In genomic region chr20:34706912-34707784, GRCh38 we compare ENCODE assay signal across 1 cellular context.
TF ChIP-seq lines count a peak whose summit lies in the region.

No MANE protein-coding gene starts in this region.

TF ChIP-seq in HepG2, 621 proteins besides CTCF, POLR2A, EP300 and RAD21 (continued from another document and continues in another):
- TF ChIP-seq ZNF337 (CRISPR knock-in tag; IDR thresholded peaks at IDR 0.05; ENCODE audit: borderline replicate concordance, low read depth) (peak; percentile 53; the same call in 1 of the 2 replicates), ZNF670 (CRISPR knock-in tag; IDR thresholded peaks at IDR 0.05; ENCODE audit: borderline replicate concordance) (0 out of 2 replicates have a peak, but pooled peaks have one; percentile 8), XBP1 (CRISPR knock-in tag; IDR thresholded peaks at IDR 0.05) (no peak), BRCA1 (CRISPR knock-in tag; IDR thresholded peaks at IDR 0.05) (peak; percentile 76; the same call in 1 of the 2 replicates), NFKBIZ (CRISPR knock-in tag; IDR thresholded peaks at IDR 0.05) (0 out of 2 replicates have a peak, but pooled peaks have one; percentile 50), HNF4G (IDR thresholded peaks at IDR 0.05; ENCODE audit: borderline replicate concordance, low read depth, low read length) (peak; percentile 93), HNF4G (CRISPR knock-in tag; IDR thresholded peaks at IDR 0.05; ENCODE audit: borderline replicate concordance, low read depth) (peak; percentile 91), CENPT (CRISPR knock-in tag; IDR thresholded peaks at IDR 0.05; ENCODE audit: low read depth) (no peak), ZBTB1 (CRISPR knock-in tag; IDR thresholded peaks at IDR 0.05; ENCODE audit: borderline replicate concordance) (no peak), TBX3 (IDR thresholded peaks at IDR 0.05; ENCODE audit: borderline replicate concordance) (no peak; the same call in 1 of the 2 replicates), MTERF4 (CRISPR knock-in tag; IDR thresholded peaks at IDR 0.05) (peak; percentile 96), ZNF552 (CRISPR knock-in tag; IDR thresholded peaks at IDR 0.05; ENCODE audit: borderline replicate concordance) (no peak), MATR3 (CRISPR knock-in tag; IDR thresholded peaks at IDR 0.05) (no peak), ZNF746 (CRISPR knock-in tag; IDR thresholded peaks at IDR 0.05) (peak; percentile 36; the same call in 1 of the 2 replicates), USF2 (IDR thresholded peaks at IDR 0.05; ENCODE audit: low read depth, low read length) (no peak), USF2 (CRISPR knock-in tag; IDR thresholded peaks at IDR 0.05; ENCODE audit: borderline replicate concordance) (0 out of 2 replicates have a peak, but pooled peaks have one; percentile 27), AKNA (CRISPR knock-in tag; IDR thresholded peaks at IDR 0.05; ENCODE audit: borderline replicate concordance) (no peak), PRPF4 (IDR thresholded peaks at IDR 0.05; ENCODE audit: low read depth, low read length, poor library complexity, severe bottlenecking) (no peak), SP5 (CRISPR knock-in tag; IDR thresholded peaks at IDR 0.05; ENCODE audit: borderline replicate concordance, low read depth) (0 out of 2 replicates have a peak, but pooled peaks have one; percentile 28), ZNF747 (CRISPR knock-in tag; IDR thresholded peaks at IDR 0.05; ENCODE audit: borderline replicate concordance) (peak; percentile 26; the same call in 1 of the 2 replicates), SALL2 (CRISPR knock-in tag; IDR thresholded peaks at IDR 0.05) (0 out of 2 replicates have a peak, but pooled peaks have one; percentile 49), TEAD3 (CRISPR knock-in tag; optimal IDR thresholded peaks at IDR 0.05; ENCODE audit: borderline replicate concordance) (peak; percentile 49), ZNF652 (CRISPR knock-in tag; IDR thresholded peaks at IDR 0.05; ENCODE audit: borderline replicate concordance, low read depth) (no peak; the same call in 1 of the 2 replicates), MEIS2 (CRISPR knock-in tag; IDR thresholded peaks at IDR 0.05) (0 out of 2 replicates have a peak, but pooled peaks have one; percentile 63), TARDBP (CRISPR knock-in tag; IDR thresholded peaks at IDR 0.05) (peak; percentile 79; the same call in 1 of the 2 replicates), CCDC6 (CRISPR knock-in tag; IDR thresholded peaks at IDR 0.05) (peak; percentile 49; the same call in 1 of the 2 replicates), NR0B2 (CRISPR knock-in tag; IDR thresholded peaks at IDR 0.05) (no peak), NPAS2 (CRISPR knock-in tag; IDR thresholded peaks at IDR 0.05; ENCODE audit: borderline replicate concordance) (no peak), ARID3A (IDR thresholded peaks at IDR 0.05; ENCODE audit: low read depth, low read length) (peak; percentile 83)
- TF ChIP-seq, protein P1, sequence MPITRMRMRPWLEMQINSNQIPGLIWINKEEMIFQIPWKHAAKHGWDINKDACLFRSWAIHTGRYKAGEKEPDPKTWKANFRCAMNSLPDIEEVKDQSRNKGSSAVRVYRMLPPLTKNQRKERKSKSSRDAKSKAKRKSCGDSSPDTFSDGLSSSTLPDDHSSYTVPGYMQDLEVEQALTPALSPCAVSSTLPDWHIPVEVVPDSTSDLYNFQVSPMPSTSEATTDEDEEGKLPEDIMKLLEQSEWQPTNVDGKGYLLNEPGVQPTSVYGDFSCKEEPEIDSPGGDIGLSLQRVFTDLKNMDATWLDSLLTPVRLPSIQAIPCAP (CRISPR knock-in tag; IDR thresholded peaks at IDR 0.05; ENCODE audit: low read depth), result no peak
- TF ChIP-seq, protein P2, sequence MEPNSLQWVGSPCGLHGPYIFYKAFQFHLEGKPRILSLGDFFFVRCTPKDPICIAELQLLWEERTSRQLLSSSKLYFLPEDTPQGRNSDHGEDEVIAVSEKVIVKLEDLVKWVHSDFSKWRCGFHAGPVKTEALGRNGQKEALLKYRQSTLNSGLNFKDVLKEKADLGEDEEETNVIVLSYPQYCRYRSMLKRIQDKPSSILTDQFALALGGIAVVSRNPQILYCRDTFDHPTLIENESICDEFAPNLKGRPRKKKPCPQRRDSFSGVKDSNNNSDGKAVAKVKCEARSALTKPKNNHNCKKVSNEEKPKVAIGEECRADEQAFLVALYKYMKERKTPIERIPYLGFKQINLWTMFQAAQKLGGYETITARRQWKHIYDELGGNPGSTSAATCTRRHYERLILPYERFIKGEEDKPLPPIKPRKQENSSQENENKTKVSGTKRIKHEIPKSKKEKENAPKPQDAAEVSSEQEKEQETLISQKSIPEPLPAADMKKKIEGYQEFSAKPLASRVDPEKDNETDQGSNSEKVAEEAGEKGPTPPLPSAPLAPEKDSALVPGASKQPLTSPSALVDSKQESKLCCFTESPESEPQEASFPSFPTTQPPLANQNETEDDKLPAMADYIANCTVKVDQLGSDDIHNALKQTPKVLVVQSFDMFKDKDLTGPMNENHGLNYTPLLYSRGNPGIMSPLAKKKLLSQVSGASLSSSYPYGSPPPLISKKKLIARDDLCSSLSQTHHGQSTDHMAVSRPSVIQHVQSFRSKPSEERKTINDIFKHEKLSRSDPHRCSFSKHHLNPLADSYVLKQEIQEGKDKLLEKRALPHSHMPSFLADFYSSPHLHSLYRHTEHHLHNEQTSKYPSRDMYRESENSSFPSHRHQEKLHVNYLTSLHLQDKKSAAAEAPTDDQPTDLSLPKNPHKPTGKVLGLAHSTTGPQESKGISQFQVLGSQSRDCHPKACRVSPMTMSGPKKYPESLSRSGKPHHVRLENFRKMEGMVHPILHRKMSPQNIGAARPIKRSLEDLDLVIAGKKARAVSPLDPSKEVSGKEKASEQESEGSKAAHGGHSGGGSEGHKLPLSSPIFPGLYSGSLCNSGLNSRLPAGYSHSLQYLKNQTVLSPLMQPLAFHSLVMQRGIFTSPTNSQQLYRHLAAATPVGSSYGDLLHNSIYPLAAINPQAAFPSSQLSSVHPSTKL (CRISPR knock-in tag; IDR thresholded peaks at IDR 0.05), result peak; percentile 98
- TF ChIP-seq, protein P3, sequence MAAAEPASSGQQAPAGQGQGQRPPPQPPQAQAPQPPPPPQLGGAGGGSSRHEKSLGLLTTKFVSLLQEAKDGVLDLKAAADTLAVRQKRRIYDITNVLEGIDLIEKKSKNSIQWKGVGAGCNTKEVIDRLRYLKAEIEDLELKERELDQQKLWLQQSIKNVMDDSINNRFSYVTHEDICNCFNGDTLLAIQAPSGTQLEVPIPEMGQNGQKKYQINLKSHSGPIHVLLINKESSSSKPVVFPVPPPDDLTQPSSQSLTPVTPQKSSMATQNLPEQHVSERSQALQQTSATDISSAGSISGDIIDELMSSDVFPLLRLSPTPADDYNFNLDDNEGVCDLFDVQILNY (CRISPR knock-in tag; conservative IDR thresholded peaks at IDR 0.05), result no peak
- TF ChIP-seq, protein P4, sequence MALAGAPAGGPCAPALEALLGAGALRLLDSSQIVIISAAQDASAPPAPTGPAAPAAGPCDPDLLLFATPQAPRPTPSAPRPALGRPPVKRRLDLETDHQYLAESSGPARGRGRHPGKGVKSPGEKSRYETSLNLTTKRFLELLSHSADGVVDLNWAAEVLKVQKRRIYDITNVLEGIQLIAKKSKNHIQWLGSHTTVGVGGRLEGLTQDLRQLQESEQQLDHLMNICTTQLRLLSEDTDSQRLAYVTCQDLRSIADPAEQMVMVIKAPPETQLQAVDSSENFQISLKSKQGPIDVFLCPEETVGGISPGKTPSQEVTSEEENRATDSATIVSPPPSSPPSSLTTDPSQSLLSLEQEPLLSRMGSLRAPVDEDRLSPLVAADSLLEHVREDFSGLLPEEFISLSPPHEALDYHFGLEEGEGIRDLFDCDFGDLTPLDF (CRISPR knock-in tag; IDR thresholded peaks at IDR 0.05), result 0 out of 2 replicates have a peak, but pooled peaks have one; percentile 43
- TF ChIP-seq, protein P5, sequence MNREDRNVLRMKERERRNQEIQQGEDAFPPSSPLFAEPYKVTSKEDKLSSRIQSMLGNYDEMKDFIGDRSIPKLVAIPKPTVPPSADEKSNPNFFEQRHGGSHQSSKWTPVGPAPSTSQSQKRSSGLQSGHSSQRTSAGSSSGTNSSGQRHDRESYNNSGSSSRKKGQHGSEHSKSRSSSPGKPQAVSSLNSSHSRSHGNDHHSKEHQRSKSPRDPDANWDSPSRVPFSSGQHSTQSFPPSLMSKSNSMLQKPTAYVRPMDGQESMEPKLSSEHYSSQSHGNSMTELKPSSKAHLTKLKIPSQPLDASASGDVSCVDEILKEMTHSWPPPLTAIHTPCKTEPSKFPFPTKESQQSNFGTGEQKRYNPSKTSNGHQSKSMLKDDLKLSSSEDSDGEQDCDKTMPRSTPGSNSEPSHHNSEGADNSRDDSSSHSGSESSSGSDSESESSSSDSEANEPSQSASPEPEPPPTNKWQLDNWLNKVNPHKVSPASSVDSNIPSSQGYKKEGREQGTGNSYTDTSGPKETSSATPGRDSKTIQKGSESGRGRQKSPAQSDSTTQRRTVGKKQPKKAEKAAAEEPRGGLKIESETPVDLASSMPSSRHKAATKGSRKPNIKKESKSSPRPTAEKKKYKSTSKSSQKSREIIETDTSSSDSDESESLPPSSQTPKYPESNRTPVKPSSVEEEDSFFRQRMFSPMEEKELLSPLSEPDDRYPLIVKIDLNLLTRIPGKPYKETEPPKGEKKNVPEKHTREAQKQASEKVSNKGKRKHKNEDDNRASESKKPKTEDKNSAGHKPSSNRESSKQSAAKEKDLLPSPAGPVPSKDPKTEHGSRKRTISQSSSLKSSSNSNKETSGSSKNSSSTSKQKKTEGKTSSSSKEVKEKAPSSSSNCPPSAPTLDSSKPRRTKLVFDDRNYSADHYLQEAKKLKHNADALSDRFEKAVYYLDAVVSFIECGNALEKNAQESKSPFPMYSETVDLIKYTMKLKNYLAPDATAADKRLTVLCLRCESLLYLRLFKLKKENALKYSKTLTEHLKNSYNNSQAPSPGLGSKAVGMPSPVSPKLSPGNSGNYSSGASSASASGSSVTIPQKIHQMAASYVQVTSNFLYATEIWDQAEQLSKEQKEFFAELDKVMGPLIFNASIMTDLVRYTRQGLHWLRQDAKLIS (CRISPR knock-in tag; IDR thresholded peaks at IDR 0.05), result no peak
